In genomic region chr10:103490986-103491314, GRCh38 we compare ENCODE assay signal across 14 cellular contexts. TPM values are rescaled to one million over a fixed set of nuclear protein-coding genes. Genes with fewer than 3 reads are reported as not detected.
A peak's percentile ranks its signal among the peaks of the same experiment; 100 is the strongest.
DNase-seq lines count a peak whose midpoint lies in the region; ATAC-seq and TF ChIP-seq lines count a peak whose summit lies in the region.
"Had no signal": no experiment of that assay in that cellular context is flagged by ENCODE, and none has a peak within 500 bp of the region (broad histone marks: within the 10 kb centered on the region; RNA-seq: fewer than 3 reads in every experiment).

No MANE protein-coding gene starts in this region.

- no peak for DNase-seq in stimulated activated naive CD8-positive, alpha-beta T cell treated with anti-CD3 and anti-CD28 coated beads, Interleukin-15, amount 100 ng/mL, for 72 hours
- no peak for DNase-seq in stimulated activated naive CD8-positive, alpha-beta T cell treated with anti-CD3 and anti-CD28 coated beads, Interleukin-15, Interleukin-2, amounts not matched to agents 100 U/mL and 50 U/mL, for 24 hours
- no peak for DNase-seq in activated B cell treated with CpG ODN at 0.5 μM for 24 hours
- no peak for DNase-seq in COLO668 (lab: John Stamatoyannopoulos, UW; ENCODE audit: unreplicated experiment)
- DNase-seq in DMS79 treated with DMSO at 0.1 percent for 48 hours (lab: John Stamatoyannopoulos, UW) = no peak
- DNase-seq in stimulated activated CD4-positive, alpha-beta T cell treated with anti-CD3 and anti-CD28 coated beads, Interleukin-4, amount 100 ng/mL, for 4 hours = no peak
- DNase-seq: H9, NCI-H1048, SK-N-SH had no signal

- no peak overlapping the region for H3K27ac Mint-ChIP-seq in stimulated activated naive CD8-positive, alpha-beta T cell treated with anti-CD3 and anti-CD28 coated beads, Interleukin-15, amount 100 ng/mL, for 72 hours
- H3K27ac Mint-ChIP-seq in activated B cell treated with CpG ODN at 0.5 μM for 24 hours = no peak overlapping the region
- H3K27ac Mint-ChIP-seq: neural progenitor cell, WTC11 had no signal

- ATAC-seq in stimulated activated naive CD8-positive, alpha-beta T cell treated with anti-CD3 and anti-CD28 coated beads, Interleukin-15, amount 100 ng/mL, for 72 hours = peak; percentile 38
- ATAC-seq in stimulated activated naive CD8-positive, alpha-beta T cell treated with anti-CD3 and anti-CD28 coated beads, Interleukin-15, Interleukin-2, amounts not matched to agents 100 U/mL and 50 U/mL, for 24 hours = no peak
- peak; percentile 19 for ATAC-seq in HG02973 (IDR thresholded peaks at IDR 0.05; ENCODE audit: unreplicated experiment)
- peak; percentile 13 for ATAC-seq in activated B cell treated with CpG ODN at 0.5 μM for 24 hours (ENCODE audit: low read depth)
- no peak for ATAC-seq in esophagus mucosa
- ATAC-seq: WTC11 had no signal

- no peaks in the 10 kb centered on the region for H3K36me3 Mint-ChIP-seq in activated B cell treated with CpG ODN at 0.5 μM for 24 hours (ENCODE audit: low read depth)
- H3K36me3 Mint-ChIP-seq: neural progenitor cell, WTC11 had no signal

- no peaks in the 10 kb centered on the region for H3K9me3 Mint-ChIP-seq in stimulated activated naive CD8-positive, alpha-beta T cell treated with anti-CD3 and anti-CD28 coated beads, Interleukin-15, amount 100 ng/mL, for 72 hours
- no peaks in the 10 kb centered on the region for H3K9me3 Mint-ChIP-seq in activated B cell treated with CpG ODN at 0.5 μM for 24 hours
- H3K9me3 Mint-ChIP-seq: H9, neural progenitor cell, WTC11 had no signal

- intact Hi-C loops in activated B cell treated with CpG ODN at 0.5 μM for 24 hours (cut with micrococcal nuclease) = loop anchor here (5.0 kb wide), 2 partner anchors 91 to 201 kb away; no protein-coding TSS in a partner anchor

- POLR2A ChIA-PET in activated B cell treated with CpG ODN at 0.5 μM for 24 hours (lab: Charles Lee) = no interaction called here

- no peak for TF ChIP-seq CTCF in activated B cell treated with CpG ODN at 0.5 μM for 24 hours (IDR thresholded peaks at IDR 0.05)

- peaks cover 48% of the 10 kb centered on the region for H3K4me1 Mint-ChIP-seq in stimulated activated naive CD8-positive, alpha-beta T cell treated with anti-CD3 and anti-CD28 coated beads, Interleukin-15, amount 100 ng/mL, for 72 hours
- peaks cover 31% of the 10 kb centered on the region for H3K4me1 Mint-ChIP-seq in activated B cell treated with CpG ODN at 0.5 μM for 24 hours

- H3K27me3 Mint-ChIP-seq in stimulated activated naive CD8-positive, alpha-beta T cell treated with anti-CD3 and anti-CD28 coated beads, Interleukin-15, amount 100 ng/mL, for 72 hours = peaks cover 54% of the 10 kb centered on the region
- peaks cover 21% of the 10 kb centered on the region for H3K27me3 Mint-ChIP-seq in activated B cell treated with CpG ODN at 0.5 μM for 24 hours

- no peak overlapping the region for H3K4me3 Mint-ChIP-seq in stimulated activated naive CD8-positive, alpha-beta T cell treated with anti-CD3 and anti-CD28 coated beads, Interleukin-15, amount 100 ng/mL, for 72 hours
- H3K4me3 Mint-ChIP-seq in activated B cell treated with CpG ODN at 0.5 μM for 24 hours = no peak overlapping the region
- H3K4me3 Mint-ChIP-seq: H9, WTC11 had no signal

- CTCF ChIA-PET in activated B cell treated with CpG ODN at 0.5 μM for 24 hours (lab: Charles Lee) = interaction anchor here (1.2 to 1.8 kb wide), 2 partner anchors 74 to 195 kb away, joined by 6 to 10 read pairs; no protein-coding TSS in a partner anchor

RNA-seq across cellular contexts. Expression of gene NEURL1, which starts 2.6 kb away (rescaled TPM):
- total RNA-seq in activated B cell treated with CpG ODN at 0.5 μM for 24 hours (0.61 and 0.93 TPM in 2 replicates), esophagus mucosa (0.16 TPM)

RNA-seq across cellular contexts. Expression of gene CALHM3, which starts 11.9 kb away (rescaled TPM):
- total RNA-seq in activated B cell treated with CpG ODN at 0.5 μM for 24 hours = not detected in 2 replicates
- total RNA-seq in esophagus mucosa = not detected
- total RNA-seq: H9, tibial nerve had no signal

RNA-seq across cellular contexts. Expression of gene CALHM1, which starts 32.2 kb away (rescaled TPM):
- total RNA-seq in activated B cell treated with CpG ODN at 0.5 μM for 24 hours (0.40 and 0.42 TPM in 2 replicates), esophagus mucosa (0.04 TPM)
- total RNA-seq: tibial nerve had no signal

RNA-seq across cellular contexts. Expression of gene CALHM2, which starts 38.8 kb away (rescaled TPM):
- total RNA-seq in activated B cell treated with CpG ODN at 0.5 μM for 24 hours = 17.5 and 21.4 TPM in 2 replicates
- 2.7 TPM for total RNA-seq in esophagus mucosa
- total RNA-seq: H9 had no signal

Comparison
In these comparisons a context has a peak if more than half of its experiments do, and no peak if none do; other contexts are left out.
1. ATAC-seq: peak in stimulated activated naive CD8-positive, alpha-beta T cell treated with anti-CD3 and anti-CD28 coated beads, Interleukin-15, amount 100 ng/mL, for 72 hours (single experiment), HG02973 (single experiment) and activated B cell treated with CpG ODN at 0.5 μM for 24 hours (single experiment); none in stimulated activated naive CD8-positive, alpha-beta T cell treated with anti-CD3 and anti-CD28 coated beads, Interleukin-15, Interleukin-2, amounts not matched to agents 100 U/mL and 50 U/mL, for 24 hours (single experiment) and esophagus mucosa (single experiment).